ENCODE assay signal across 30 cellular contexts in genomic region chr13:41229356-41229755, GRCh38.
"Had no signal": no experiment of that assay in that cellular context is flagged by ENCODE, and none has a peak within 500 bp of the region (broad histone marks: within the 10 kb centered on the region; RNA-seq: fewer than 3 reads in every experiment).

No MANE protein-coding gene starts in this region.

- H3K27ac ChIP-seq: neutrophil, ovary, parathyroid adenoma, psoas muscle, skin epidermis, spleen, suprapubic skin, testis, tibial artery, transverse colon, upper lobe of right lung, uterus had no signal

- H3K4me2 ChIP-seq: smooth muscle cell had no signal

- H3K4me1 ChIP-seq: parathyroid adenoma, psoas muscle, suprapubic skin, testis, tibial artery, uterus had no signal

- H3K9me3 ChIP-seq: neutrophil, ovary, psoas muscle, spleen, suprapubic skin, testis, tibial artery, transverse colon, upper lobe of right lung, uterus had no signal

- H2AFZ ChIP-seq: parathyroid adenoma had no signal

- H3K27me3 ChIP-seq: neutrophil, ovary, spleen, suprapubic skin, testis, tibial artery, transverse colon, upper lobe of right lung, uterus had no signal

- DNase-seq: naive thymus-derived CD8-positive, alpha-beta T cell; nephron progenitor cell; nucleus accumbens; ovary; posterior cingulate gyrus; psoas muscle; right cardiac atrium; spleen; stimulated activated CD4-positive, alpha-beta T cell treated with anti-CD3 and anti-CD28 coated beads, Interleukin-12 subunit alpha, Interleukin-12 subunit beta, amount 100 ng/mL, for 4 hours; stimulated activated CD4-positive, alpha-beta T cell treated with anti-CD3 and anti-CD28 coated beads, Interleukin-1b, Interleukin-23, amount 100 ng/mL, for 48 hours; stimulated activated CD4-positive, alpha-beta T cell treated with anti-CD3 and anti-CD28 coated beads, Interleukin-4, amount 100 ng/mL, for 1 hour; stimulated activated CD4-positive, alpha-beta T cell treated with anti-CD3 and anti-CD28 coated beads, Interleukin-4, amount 100 ng/mL, for 4 hours; stimulated activated CD8-positive, alpha-beta memory T cell treated with anti-CD3 and anti-CD28 coated beads, Interleukin-4, amount 100 ng/mL, for 48 hours; stimulated activated naive CD4-positive, alpha-beta T cell; stimulated activated naive CD8-positive, alpha-beta T cell treated with anti-CD3 and anti-CD28 coated beads, Interleukin-15, amount 100 ng/mL, for 72 hours; stimulated activated naive CD8-positive, alpha-beta T cell treated with anti-CD3 and anti-CD28 coated beads, Interleukin-15, Interleukin-2, amounts not matched to agents 100 U/mL and 50 U/mL, for 24 hours; substantia nigra; testis; tibial artery; transverse colon; upper lobe of right lung; uterus had no signal

- H3K4me3 ChIP-seq: ovary, psoas muscle, skin epidermis, smooth muscle cell, spleen, suprapubic skin, testis, tibial artery, transverse colon, upper lobe of right lung, uterus had no signal

- H3K9ac ChIP-seq: parathyroid adenoma had no signal

- H3K36me3 ChIP-seq: ovary, transverse colon, uterus had no signal

- H3K79me2 ChIP-seq: parathyroid adenoma had no signal

- ATAC-seq: naive thymus-derived CD8-positive, alpha-beta T cell; natural killer cell treated with Interleukin-12 subunit alpha and Interleukin-12 subunit beta and Interleukin-15 and Interleukin-18, amount 100 ng/mL, for 72 hours; psoas muscle; right cardiac atrium; sciatic nerve; stimulated activated memory B cell treated with anti-CD40 and anti-IgM and Interleukin-4, amounts not matched to agents 10 μg/mL and 1 μg/mL and 100 μg/mL, for 72 hours; stimulated activated naive CD8-positive, alpha-beta T cell treated with anti-CD3 and anti-CD28 coated beads, Interleukin-15, amount 100 ng/mL, for 72 hours; stimulated activated naive CD8-positive, alpha-beta T cell treated with anti-CD3 and anti-CD28 coated beads, Interleukin-15, Interleukin-2, amounts not matched to agents 100 U/mL and 50 U/mL, for 24 hours; upper lobe of right lung had no signal
